ENCODE assay signal across 16 cellular contexts in genomic region chr21:25586242-25586805, GRCh38.
"Had no signal": no experiment of that assay in that cellular context is flagged by ENCODE, and none has a peak within 500 bp of the region (broad histone marks: within the 10 kb centered on the region; RNA-seq: fewer than 3 reads in every experiment).

No MANE protein-coding gene starts in this region.

- ATAC-seq: left colon had no signal

- H3K4me1 ChIP-seq: esophagus muscularis mucosa, tibial nerve, uterus had no signal

- H3K27me3 Mint-ChIP-seq: activated CD4-positive, alpha-beta memory T cell treated with anti-CD3 and anti-CD28 coated beads, Interleukin-2, amount 10 ng/mL, durations not matched to agents 7 days and 5 days; activated naive CD4-positive, alpha-beta T cell treated with anti-CD3 and anti-CD28 coated beads, Interleukin-2, amount 10 ng/mL, durations not matched to agents 7 days and 5 days had no signal

- H3K4me3 ChIP-seq: esophagus muscularis mucosa, lung, tibial nerve, uterus had no signal

- H3K9me3 ChIP-seq: esophagus muscularis mucosa, neutrophil, tibial nerve, uterus had no signal

- H3K9me3 Mint-ChIP-seq: activated CD4-positive, alpha-beta memory T cell treated with anti-CD3 and anti-CD28 coated beads, Interleukin-2, amount 10 ng/mL, durations not matched to agents 7 days and 5 days; activated naive CD4-positive, alpha-beta T cell treated with anti-CD3 and anti-CD28 coated beads, Interleukin-2, amount 10 ng/mL, durations not matched to agents 7 days and 5 days; activated T-helper 2 cell treated with anti-CD3 and anti-CD28 coated beads, Interferon-gamma antibody, Interleukin-2, Interleukin-4, amounts not matched to agents 10 μg/mL and 5 μg/mL and 100 μg/mL, durations not matched to agents 14 hours and 24 hours and 36 hours had no signal

- DNase-seq: activated CD4-positive, alpha-beta memory T cell treated with anti-CD3 and anti-CD28 coated beads, Interleukin-2, amount 10 ng/mL, durations not matched to agents 7 days and 5 days; activated CD4-positive, alpha-beta T cell treated with anti-CD3 and anti-CD28 coated beads for 1 hour; activated CD8-positive, alpha-beta memory T cell treated with anti-CD3 and anti-CD28 coated beads, Interleukin-2, amount 50 U/mL, for 4 hours; activated naive CD4-positive, alpha-beta T cell treated with anti-CD3 and anti-CD28 coated beads, Interleukin-2, amount 10 ng/mL, durations not matched to agents 7 days and 5 days; amniotic stem cell; left colon; midbrain; stimulated activated CD4-positive, alpha-beta T cell treated with anti-CD3 and anti-CD28 coated beads, Interleukin-1b, Interleukin-23, amount 100 ng/mL, for 48 hours; T-helper 1 cell; T1000; uterus had no signal

- H3K27me3 ChIP-seq: esophagus muscularis mucosa, neutrophil, tibial nerve, uterus had no signal

- H3K27ac Mint-ChIP-seq: activated CD4-positive, alpha-beta memory T cell treated with anti-CD3 and anti-CD28 coated beads, Interleukin-2, amount 10 ng/mL, durations not matched to agents 7 days and 5 days; activated naive CD4-positive, alpha-beta T cell treated with anti-CD3 and anti-CD28 coated beads, Interleukin-2, amount 10 ng/mL, durations not matched to agents 7 days and 5 days; activated T-helper 2 cell treated with anti-CD3 and anti-CD28 coated beads, Interferon-gamma antibody, Interleukin-2, Interleukin-4, amounts not matched to agents 10 μg/mL and 5 μg/mL and 100 μg/mL, durations not matched to agents 14 hours and 24 hours and 36 hours had no signal

- H3K4me3 Mint-ChIP-seq: activated CD4-positive, alpha-beta memory T cell treated with anti-CD3 and anti-CD28 coated beads, Interleukin-2, amount 10 ng/mL, durations not matched to agents 7 days and 5 days; activated naive CD4-positive, alpha-beta T cell treated with anti-CD3 and anti-CD28 coated beads, Interleukin-2, amount 10 ng/mL, durations not matched to agents 7 days and 5 days had no signal

- H3K27ac ChIP-seq: esophagus muscularis mucosa, neutrophil, tibial nerve, uterus had no signal
